ENCODE assay signal across 22 cellular contexts in the genomic region with DNA sequence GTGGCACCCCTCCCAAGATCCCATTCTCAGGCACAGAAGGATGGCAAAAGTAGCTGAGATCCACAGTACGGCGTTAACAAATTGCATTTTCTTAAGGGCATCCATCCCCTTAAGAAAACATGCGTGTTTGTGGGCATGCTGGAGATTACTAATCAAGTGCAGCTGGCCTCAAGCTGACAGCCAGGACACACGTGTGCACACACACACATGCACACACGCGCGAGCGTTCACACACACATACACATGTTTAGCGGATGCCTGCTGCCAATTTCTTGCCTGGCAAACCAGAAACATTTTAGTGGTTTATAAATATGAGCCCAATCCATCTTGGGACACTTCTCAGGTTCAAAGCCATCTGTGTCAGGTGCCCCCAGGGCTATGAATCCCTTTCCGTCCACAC. TPM values are rescaled to one million over a fixed set of nuclear protein-coding genes. Genes with fewer than 3 reads are reported as not detected.
"Had no signal": no experiment of that assay in that cellular context is flagged by ENCODE, and none has a peak within 500 bp of the region (broad histone marks: within the 10 kb centered on the region; RNA-seq: fewer than 3 reads in every experiment).

No MANE protein-coding gene starts in this region.

- ATAC-seq: left cardiac atrium; lower lobe of right lung; natural killer cell treated with Interleukin-12 subunit alpha and Interleukin-12 subunit beta and Interleukin-15 and Interleukin-18, amount 100 ng/mL, for 72 hours; sciatic nerve had no signal

- H3K36me3 ChIP-seq: left ventricle myocardium inferior, lower lobe of right lung, prostate gland, stomach, thoracic aorta, transverse colon had no signal

- H2AFZ ChIP-seq: parathyroid adenoma had no signal

- H3K4me1 ChIP-seq: left ventricle myocardium inferior, lower lobe of right lung, parathyroid adenoma, prostate gland, stomach, transverse colon had no signal

- H3K27ac ChIP-seq: left ventricle myocardium inferior, lower lobe of right lung, parathyroid adenoma, prostate gland, skin epidermis, stomach, thoracic aorta, transverse colon had no signal

- H3K79me2 ChIP-seq: parathyroid adenoma had no signal

- H3K9me3 ChIP-seq: prostate gland had no signal

- H3K4me3 ChIP-seq: left ventricle myocardium inferior, lower lobe of right lung, prostate gland, skin epidermis, stomach, thoracic aorta, transverse colon had no signal

- DNase-seq: cerebellar nuclear complex; dermis blood vessel endothelial cell; effector CD4-positive, alpha-beta T cell; immature natural killer cell; kidney; left cardiac atrium; left ventricle myocardium inferior; lower lobe of right lung; midbrain; occipital lobe; stimulated activated naive CD4-positive, alpha-beta T cell; stomach; substantia nigra; transverse colon had no signal

- H3K9ac ChIP-seq: parathyroid adenoma had no signal

- H3K27me3 ChIP-seq: transverse colon had no signal

RNA-seq across cellular contexts. Expression of a gene that starts 23.6 kb away (rescaled TPM):
- total RNA-seq: dermis blood vessel endothelial cell; kidney; left cardiac atrium; left ventricle myocardium inferior; lower lobe of right lung; natural killer cell treated with Interleukin-12 subunit alpha and Interleukin-12 subunit beta and Interleukin-15 and Interleukin-18, amount 100 ng/mL, for 72 hours; occipital lobe; prostate gland; renal cortical epithelial cell; sciatic nerve; stomach; thoracic aorta; transverse colon had no signal
- polyA plus RNA-seq: esophagus, immature natural killer cell, stomach had no signal
